ENCODE assay signal across 8 cellular contexts in the genomic region with DNA sequence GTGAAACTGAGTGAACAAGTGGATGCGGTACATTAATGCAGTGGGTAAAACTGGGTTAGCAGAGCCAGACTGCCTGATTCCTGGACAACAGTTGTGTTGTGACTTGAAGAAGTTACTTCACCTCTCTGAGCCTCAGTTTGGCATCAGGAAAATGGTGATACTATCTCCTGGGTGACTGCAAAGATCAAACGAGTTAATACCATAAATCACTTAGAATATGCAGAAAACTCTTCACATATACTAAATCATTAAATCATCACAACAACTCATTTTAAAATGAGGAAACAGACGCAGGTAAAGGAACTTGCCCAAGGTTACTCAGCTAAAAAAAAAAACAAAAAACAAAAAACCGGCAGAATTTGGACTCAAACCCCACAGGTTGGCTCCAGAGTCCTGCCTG. TPM values are rescaled to one million over a fixed set of nuclear protein-coding genes. Genes with fewer than 3 reads are reported as not detected.
DNase-seq lines count a peak whose midpoint lies in the region; ATAC-seq and TF ChIP-seq lines count a peak whose summit lies in the region.

No MANE protein-coding gene starts in this region.

- no peaks in the 10 kb centered on the region for H3F3A ChIP-seq in SU-DHL-6 (ENCODE audit: insufficient read depth)

- peaks cover 0 to 35% (median 21%) of the 10 kb centered on the region in 4 donors for H3K4me1 ChIP-seq in sigmoid colon

- H4K20me1 ChIP-seq in SU-DHL-6 (ENCODE audit: low read depth, low read length): no peaks in the 10 kb centered on the region

- H3K4me2 ChIP-seq in SU-DHL-6 (ENCODE audit: low read depth, low read length, poor library complexity, severe bottlenecking): peak overlapping the region; percentile 96

- no peaks in the 10 kb centered on the region for H3K79me2 ChIP-seq in SU-DHL-6 (ENCODE audit: insufficient read depth, low read length)

- H3K36me3 ChIP-seq in SU-DHL-6 (ENCODE audit: low read length) (peaks cover 5% of the 10 kb centered on the region; the same call in 1 of the 2 replicates), sigmoid colon (peaks cover 0 to 23% (median 3%) of the 10 kb centered on the region in 4 donors)

- ATAC-seq in GM19324 (IDR thresholded peaks at IDR 0.05; ENCODE audit: low FRiP score, unreplicated experiment): no peak

- H3K27ac ChIP-seq in SU-DHL-6 (ENCODE audit: low read depth, low read length) (no peak overlapping the region), sigmoid colon (peak overlapping the region; percentile 92 to 96 (median 94))

- no peaks in the 10 kb centered on the region for H3K9me3 ChIP-seq in SU-DHL-6 (ENCODE audit: insufficient read depth, low read length)
- no peaks in the 10 kb centered on the region for H3K9me3 ChIP-seq in sigmoid colon

- intact Hi-C loops in sigmoid colon (cut with DNase I): loop anchor here (2.0 kb wide), 2 partner anchors 29 to 41 kb away; no protein-coding TSS in a partner anchor

- 29 to 35% methylated on average over 4 of the region's 4 CpGs for WGBS in sigmoid colon, 2 donors

- no peak for TF ChIP-seq CTCF in GM12865 (IDR thresholded peaks at IDR 0.05; ENCODE audit: insufficient read depth, low read depth, low read length, missing control alignments)
- TF ChIP-seq CTCF in SU-DHL-6 (IDR thresholded peaks at IDR 0.05; ENCODE audit: insufficient read depth, low read length, poor library complexity, severe bottlenecking): no peak
- TF ChIP-seq CTCF in fibroblast of pulmonary artery (IDR thresholded peaks at IDR 0.05; ENCODE audit: low read length, missing control alignments): no peak
- no peak for TF ChIP-seq CTCF in sigmoid colon (IDR thresholded peaks at IDR 0.05)

- no peak for TF ChIP-seq POLR2A in sigmoid colon (IDR thresholded peaks at IDR 0.05)

- TF ChIP-seq EP300 in sigmoid colon (IDR thresholded peaks at IDR 0.05): no peak

- H3K27me3 ChIP-seq in SU-DHL-6 (ENCODE audit: low read length) (no peaks in the 10 kb centered on the region), sigmoid colon (no peaks in the 10 kb centered on the region)

- DNase-seq in GM12865 (ENCODE audit: low read depth): no peak
- no peak for DNase-seq in fibroblast of pulmonary artery (ENCODE audit: low read depth)
- DNase-seq in sigmoid colon: no peak
- DNase-seq in NCI-H2029 (lab: John Stamatoyannopoulos, UW): no peak
- DNase-seq in NK-92 treated with Interleukin-12 subunit alpha and Interleukin-12 subunit beta, amount 100 ng/mL, for 24 hours (lab: John Stamatoyannopoulos, UW): no peak
- DNase-seq in GM03348 (ENCODE audit: low spot score): no peak

- H2AFZ ChIP-seq in SU-DHL-6 (ENCODE audit: low read depth, low read length, severe bottlenecking): peak overlapping the region; percentile 99

- peak overlapping the region; percentile 86 for H3K9ac ChIP-seq in SU-DHL-6 (ENCODE audit: low read length)

- H3K4me3 ChIP-seq in GM12865 (ENCODE audit: low read depth, low read length) (peak overlapping the region; percentile 75), SU-DHL-6 (ENCODE audit: insufficient read depth, low read length, poor library complexity, severe bottlenecking) (peak overlapping the region; percentile 98), fibroblast of pulmonary artery (replicated peaks; ENCODE audit: low read depth, low read length) (peak overlapping the region; percentile 76), sigmoid colon (peak overlapping the region; percentile 70 to 76 (median 73))

- no peaks in the 10 kb centered on the region for H3K9me2 ChIP-seq in SU-DHL-6 (replicated peaks; ENCODE audit: insufficient read depth, low read length)

RNA-seq across cellular contexts. Expression of a gene that starts 0.8 kb away (rescaled TPM):
- total RNA-seq in sigmoid colon: 10 to 100 TPM; 15.8 to 31.1 (median 21.3) TPM
- polyA plus RNA-seq in sigmoid colon: 1 to 10 TPM; 6.6 to 9.0 (median 8.0) TPM

RNA-seq across cellular contexts. Expression of a gene that starts 30.4 kb away (rescaled TPM):
- total RNA-seq in sigmoid colon: 10 to 100 TPM; 39.5 to 51.7 (median 46.4) TPM
- polyA plus RNA-seq in sigmoid colon: 10 to 100 TPM; 12.6 to 21.0 (median 19.8) TPM
